ENCODE assay signal across 13 cellular contexts in genomic region chr2:137507237-137507636, GRCh38.
"Had no signal": no experiment of that assay in that cellular context is flagged by ENCODE, and none has a peak within 500 bp of the region (broad histone marks: within the 10 kb centered on the region; RNA-seq: fewer than 3 reads in every experiment).

No MANE protein-coding gene starts in this region.

- ATAC-seq: heart right ventricle; left ventricle myocardium superior; stimulated activated naive CD8-positive, alpha-beta T cell treated with anti-CD3 and anti-CD28 coated beads, Interleukin-15, amount 100 ng/mL, for 72 hours had no signal

- DNase-seq: activated CD4-positive, alpha-beta T cell treated with anti-CD3 and anti-CD28 coated beads for 48 hours; activated naive CD4-positive, alpha-beta T cell; aorta; dorsolateral prefrontal cortex; esophagus squamous epithelium; foreskin fibroblast; heart right ventricle; left ventricle myocardium superior; retina; stimulated activated CD4-positive, alpha-beta T cell treated with anti-CD3 and anti-CD28 coated beads, Interleukin-15, amount 100 ng/mL, for 24 hours; stimulated activated CD4-positive, alpha-beta T cell treated with anti-CD3 and anti-CD28 coated beads, Interleukin-4, amount 100 ng/mL, for 24 hours; stimulated activated naive CD8-positive, alpha-beta T cell treated with anti-CD3 and anti-CD28 coated beads, Interleukin-15, amount 100 ng/mL, for 72 hours; testis had no signal
